Comparison of ENCODE assay signal across 29 cellular contexts in the genomic region with DNA sequence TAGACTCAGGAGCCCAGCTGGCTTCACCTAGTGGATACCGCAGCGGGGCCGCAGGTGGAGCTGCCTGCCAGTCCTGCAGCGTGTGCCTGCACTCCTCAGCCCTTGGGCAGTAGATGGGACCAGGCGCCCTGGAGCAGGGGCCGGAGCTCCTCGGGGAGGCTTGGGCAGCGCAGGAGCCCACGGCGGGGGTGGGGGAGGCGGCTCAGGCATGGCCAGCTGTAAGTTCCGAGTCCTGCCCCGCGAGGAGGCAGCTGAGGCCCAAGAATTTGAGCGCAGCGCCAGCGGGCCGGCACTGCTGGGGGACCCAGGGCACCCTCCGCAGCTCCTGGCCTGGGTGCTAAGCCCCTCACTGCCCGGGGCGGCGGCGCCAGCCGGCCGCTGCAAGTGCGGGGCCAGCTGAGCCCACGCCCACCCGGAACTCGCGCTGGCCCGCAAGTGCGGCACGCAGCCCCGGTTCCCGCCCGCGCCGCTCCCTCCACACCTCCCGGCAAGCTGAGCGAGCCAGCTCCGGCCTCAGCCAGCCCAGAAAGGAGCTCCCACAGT. TPM values are rescaled to one million over a fixed set of nuclear protein-coding genes. Genes with fewer than 3 reads are reported as not detected.
"Had no signal": no experiment of that assay in that cellular context is flagged by ENCODE, and none has a peak within 500 bp of the region (broad histone marks: within the 10 kb centered on the region; RNA-seq: fewer than 3 reads in every experiment).

No MANE protein-coding gene starts in this region.

- H3K27me3 ChIP-seq: brain microvascular endothelial cell had no signal

- H3K9me3 ChIP-seq: esophagus squamous epithelium, gastroesophageal sphincter had no signal

- H3K27ac ChIP-seq: brain microvascular endothelial cell, epithelial cell of prostate, esophagus squamous epithelium, gastroesophageal sphincter had no signal

- DNase-seq: activated CD4-positive, alpha-beta memory T cell treated with anti-CD3 and anti-CD28 coated beads, Interleukin-2, amount 10 ng/mL, durations not matched to agents 7 days and 5 days; activated CD4-positive, alpha-beta T cell treated with anti-CD3 and anti-CD28 coated beads for 1 hour; activated CD4-positive, alpha-beta T cell treated with anti-CD3 and anti-CD28 coated beads for 4 hours; activated CD4-positive, alpha-beta T cell treated with anti-CD3 and anti-CD28 coated beads, Interleukin-2, amount 10 ng/mL, durations not matched to agents 7 days and 5 days; activated CD4-positive, alpha-beta T cell treated with anti-CD3 and anti-CD28 coated beads, Interleukin-2, amount 50 U/mL, for 4 hours; activated CD8-positive, alpha-beta memory T cell treated with anti-CD3 and anti-CD28 coated beads, Interleukin-2, amount 50 U/mL, for 48 hours; activated gamma-delta T cell; activated naive CD4-positive, alpha-beta T cell; activated naive CD4-positive, alpha-beta T cell treated with anti-CD3 and anti-CD28 coated beads, Interleukin-2, amount 10 ng/mL, durations not matched to agents 7 days and 5 days; activated T-cell treated with anti-CD3 and anti-CD28 coated beads for 4 hours; activated T-cell treated with anti-CD3 and anti-CD28 coated beads, Interleukin-2, amount 50 U/mL, for 24 hours; activated T-cell treated with anti-CD3 and anti-CD28 coated beads, Interleukin-2, amount 50 U/mL, for 72 hours; amniotic stem cell; anterior cingulate cortex; brain microvascular endothelial cell; cortex of kidney; dermis blood vessel endothelial cell; effector CD4-positive, alpha-beta T cell; effector memory CD8-positive, alpha-beta T cell; esophagus squamous epithelium; foreskin melanocyte; T-helper 1 cell; T-helper 17 cell; T1000 had no signal

- ATAC-seq: activated T-cell treated with anti-CD3 and anti-CD28 coated beads, Interleukin-2, amount 50 U/mL, for 72 hours; effector memory CD8-positive, alpha-beta T cell; gastroesophageal sphincter; T-helper 17 cell had no signal

- H3K4me3 Mint-ChIP-seq: activated CD4-positive, alpha-beta memory T cell treated with anti-CD3 and anti-CD28 coated beads, Interleukin-2, amount 10 ng/mL, durations not matched to agents 7 days and 5 days; activated CD4-positive, alpha-beta T cell treated with anti-CD3 and anti-CD28 coated beads, Interleukin-2, amount 10 ng/mL, durations not matched to agents 7 days and 5 days; activated naive CD4-positive, alpha-beta T cell treated with anti-CD3 and anti-CD28 coated beads, Interleukin-2, amount 10 ng/mL, durations not matched to agents 7 days and 5 days; activated naive CD8-positive, alpha-beta T cell; activated T-cell treated with anti-CD3 and anti-CD28 coated beads, Interleukin-2, amount 50 U/mL, for 24 hours; activated T-cell treated with anti-CD3 and anti-CD28 coated beads, Interleukin-2, amount 50 U/mL, for 72 hours; central memory CD8-positive, alpha-beta T cell; effector memory CD8-positive, alpha-beta T cell; T-helper 17 cell; T-helper 2 cell treated with Interferon-gamma antibody and Interleukin-4, amounts not matched to agents 5 μg/mL and 100 μg/mL, for 36 hours had no signal

- H3K9me3 Mint-ChIP-seq: activated CD4-positive, alpha-beta memory T cell treated with anti-CD3 and anti-CD28 coated beads, Interleukin-2, amount 10 ng/mL, durations not matched to agents 7 days and 5 days; activated CD4-positive, alpha-beta T cell treated with anti-CD3 and anti-CD28 coated beads, Interleukin-2, amount 10 ng/mL, durations not matched to agents 7 days and 5 days; activated naive CD4-positive, alpha-beta T cell treated with anti-CD3 and anti-CD28 coated beads, Interleukin-2, amount 10 ng/mL, durations not matched to agents 7 days and 5 days; activated T-cell treated with anti-CD3 and anti-CD28 coated beads, Interleukin-2, amount 50 U/mL, for 24 hours; activated T-cell treated with anti-CD3 and anti-CD28 coated beads, Interleukin-2, amount 50 U/mL, for 72 hours; central memory CD8-positive, alpha-beta T cell; effector memory CD8-positive, alpha-beta T cell; T-helper 2 cell treated with Interferon-gamma antibody and Interleukin-4, amounts not matched to agents 5 μg/mL and 100 μg/mL, for 36 hours had no signal

- H3K4me3 ChIP-seq: esophagus squamous epithelium, gastroesophageal sphincter had no signal

- H3K4me1 Mint-ChIP-seq: activated CD4-positive, alpha-beta memory T cell treated with anti-CD3 and anti-CD28 coated beads, Interleukin-2, amount 10 ng/mL, durations not matched to agents 7 days and 5 days; central memory CD8-positive, alpha-beta T cell had no signal

- H3K27ac Mint-ChIP-seq: activated CD4-positive, alpha-beta memory T cell treated with anti-CD3 and anti-CD28 coated beads, Interleukin-2, amount 10 ng/mL, durations not matched to agents 7 days and 5 days; activated CD4-positive, alpha-beta T cell treated with anti-CD3 and anti-CD28 coated beads, Interleukin-2, amount 10 ng/mL, durations not matched to agents 7 days and 5 days; activated naive CD4-positive, alpha-beta T cell treated with anti-CD3 and anti-CD28 coated beads, Interleukin-2, amount 10 ng/mL, durations not matched to agents 7 days and 5 days; activated naive CD8-positive, alpha-beta T cell; activated T-cell treated with anti-CD3 and anti-CD28 coated beads, Interleukin-2, amount 50 U/mL, for 24 hours; activated T-cell treated with anti-CD3 and anti-CD28 coated beads, Interleukin-2, amount 50 U/mL, for 72 hours; effector memory CD8-positive, alpha-beta T cell; T-helper 17 cell; T-helper 2 cell treated with Interferon-gamma antibody and Interleukin-4, amounts not matched to agents 5 μg/mL and 100 μg/mL, for 36 hours had no signal

RNA-seq across cellular contexts. Expression of a gene that starts 52.7 kb away (rescaled TPM):
- total RNA-seq: activated CD4-positive, alpha-beta T cell treated with anti-CD3 and anti-CD28 coated beads, Interleukin-2, amount 10 ng/mL, durations not matched to agents 7 days and 5 days had no signal
